25 cellular contexts compared by ENCODE assay signal in genomic region chr15:35540885-35541284, GRCh38. TPM values are rescaled to one million over a fixed set of nuclear protein-coding genes. Genes with fewer than 3 reads are reported as not detected.
A peak's percentile ranks its signal among the peaks of the same experiment; 100 is the strongest.
DNase-seq lines count a peak whose midpoint lies in the region; ATAC-seq and TF ChIP-seq lines count a peak whose summit lies in the region.
"Had no signal": no experiment of that assay in that cellular context is flagged by ENCODE, and none has a peak within 500 bp of the region (broad histone marks: within the 10 kb centered on the region; RNA-seq: fewer than 3 reads in every experiment).

No MANE protein-coding gene starts in this region.

- H3K4me2 ChIP-seq in SK-N-SH (peak overlapping the region; percentile 9; the same call in 1 of the 2 replicates), osteoblast (ENCODE audit: insufficient read depth, low read length) (peak overlapping the region; percentile 5), H9 (ENCODE audit: insufficient read depth, insufficient read length, low read length) (no peak overlapping the region)
- H3K4me2 ChIP-seq: BLaER1, GM23338 had no signal

- CTCF ChIA-PET in SK-N-SH (lab: Yijun Ruan, JAX), result interaction anchor here (1.2 kb wide), 1 partner anchor 210 kb away, joined by 3 read pairs; no protein-coding TSS in a partner anchor

- no peak overlapping the region for H3K4ac ChIP-seq in H9 (ENCODE audit: low read depth, low read length)

- H3F3A ChIP-seq in SK-N-SH (replicated peaks; ENCODE audit: insufficient read depth), result peaks cover 16% of the 10 kb centered on the region

- H3K9me3 ChIP-seq in SK-N-SH (no peaks in the 10 kb centered on the region), osteoblast (ENCODE audit: low read depth, low read length) (no peaks in the 10 kb centered on the region), H9 (ENCODE audit: control insufficient read depth, low read depth, low read length) (no peaks in the 10 kb centered on the region)
- H3K9me3 ChIP-seq: BLaER1, suprapubic skin had no signal

- H2BK120ac ChIP-seq in H9 (ENCODE audit: low read depth, low read length, poor library complexity, severe bottlenecking), result no peak overlapping the region

- H3K4me1 Mint-ChIP-seq in H9, result peaks cover 9% of the 10 kb centered on the region in 2 experiments

- H2BK12ac ChIP-seq in H9 (ENCODE audit: insufficient read length, low read depth, low read length), result no peak overlapping the region

- H3K4me3 ChIP-seq in SK-N-SH (ENCODE audit: low read depth in 2 of 2, low read length in 1 of 2) (no peak overlapping the region), osteoblast (ENCODE audit: insufficient read depth, low read length) (no peak overlapping the region)
- H3K4me3 ChIP-seq: BLaER1, GM23338, suprapubic skin had no signal

- peaks cover 14% of the 10 kb centered on the region; the same call in 1 of the 2 replicates for H3K79me2 ChIP-seq in SK-N-SH (ENCODE audit: insufficient read depth)
- H3K79me2 ChIP-seq in osteoblast (ENCODE audit: insufficient read depth, low read length), result peaks cover 7% of the 10 kb centered on the region
- no peaks in the 10 kb centered on the region for H3K79me2 ChIP-seq in H9 (ENCODE audit: insufficient read depth, low read length)

- H3K27me3 ChIP-seq in SK-N-SH (ENCODE audit: insufficient read depth), result no peaks in the 10 kb centered on the region
- H3K27me3 ChIP-seq in osteoblast (ENCODE audit: insufficient read depth, low read length), result no peaks in the 10 kb centered on the region
- no peaks in the 10 kb centered on the region for H3K27me3 ChIP-seq in H9 (ENCODE audit: insufficient read depth, low read length)
- H3K27me3 ChIP-seq: BLaER1, suprapubic skin had no signal

- H2AFZ ChIP-seq in SK-N-SH (ENCODE audit: low read depth) (no peak overlapping the region), osteoblast (ENCODE audit: low read length) (no peak overlapping the region), H9 (ENCODE audit: low read length) (no peak overlapping the region)
- H2AFZ ChIP-seq: GM23338 had no signal

- H4K20me1 ChIP-seq in SK-N-SH (ENCODE audit: insufficient read depth), result no peaks in the 10 kb centered on the region
- no peaks in the 10 kb centered on the region for H4K20me1 ChIP-seq in osteoblast (ENCODE audit: insufficient read depth, low read length)
- H4K20me1 ChIP-seq in H9 (ENCODE audit: control insufficient read depth, insufficient read depth, insufficient read length), result no peaks in the 10 kb centered on the region
- H4K20me1 ChIP-seq: BLaER1 had no signal

- no peak overlapping the region for H3K56ac ChIP-seq in H9 (ENCODE audit: insufficient read length, low read depth, low read length)

- peak in 1 of 2 experiments; percentile 50; a peak in 1 of 4 replicates for TF ChIP-seq EP300 in SK-N-SH (IDR thresholded peaks at IDR 0.05; ENCODE audit: borderline replicate concordance in 1 of 2, low read depth in 1 of 2, low read length in 1 of 2)

- no peak overlapping the region for H3K18ac ChIP-seq in H9 (ENCODE audit: insufficient read length, low read depth, low read length)

- peak overlapping the region in 1 of 3 experiments; percentile 8; a peak in 1 of 7 replicates for H3K27ac Mint-ChIP-seq in H9
- H3K27ac Mint-ChIP-seq: activated CD4-positive, alpha-beta memory T cell treated with anti-CD3 and anti-CD28 coated beads, Interleukin-2, amount 10 ng/mL, durations not matched to agents 7 days and 5 days; activated naive CD4-positive, alpha-beta T cell treated with anti-CD3 and anti-CD28 coated beads, Interleukin-2, amount 50 U/mL, for 72 hours; GM23338; nephron progenitor cell; T-helper 17 cell; WTC11 had no signal

- H3K23me2 ChIP-seq in H9 (ENCODE audit: insufficient read length, low read depth, low read length, poor library complexity, severe bottlenecking), result no peaks in the 10 kb centered on the region

- peaks cover 0 to 9% (median 3%) of the 10 kb centered on the region in 3 experiments; a peak in 5 of 7 replicates for H3K36me3 Mint-ChIP-seq in H9 (ENCODE audit: insufficient read depth in 1 of 3, low read depth in 3 of 3)
- H3K36me3 Mint-ChIP-seq: WTC11 had no signal

- H3K9ac ChIP-seq in SK-N-SH, result no peak overlapping the region
- no peak overlapping the region for H3K9ac ChIP-seq in H9 (ENCODE audit: extremely low read depth, insufficient read length, low read length)
- H3K9ac ChIP-seq: BLaER1 had no signal

- H3K4me3 Mint-ChIP-seq in H9, result no peak overlapping the region
- H3K4me3 Mint-ChIP-seq: activated CD4-positive, alpha-beta memory T cell treated with anti-CD3 and anti-CD28 coated beads, Interleukin-2, amount 10 ng/mL, durations not matched to agents 7 days and 5 days; GM23338; nephron progenitor cell; T-helper 17 cell; WTC11 had no signal

- H3K79me1 ChIP-seq in H9 (ENCODE audit: insufficient read depth, low read depth, low read length, poor library complexity, severe bottlenecking), result no peaks in the 10 kb centered on the region

- POLR2A ChIA-PET in SK-N-SH (lab: Yijun Ruan, JAX), result no interaction called here

- no peak for ATAC-seq in GM18498 (IDR thresholded peaks at IDR 0.05; ENCODE audit: unreplicated experiment)
- ATAC-seq: activated naive CD4-positive, alpha-beta T cell treated with anti-CD3 and anti-CD28 coated beads, Interleukin-2, amount 50 U/mL, for 72 hours; esophagus mucosa; GM23338; T-helper 17 cell; WTC11 had no signal

- TF ChIP-seq CTCF in SK-N-SH (IDR thresholded peaks at IDR 0.05) (no peak), osteoblast (IDR thresholded peaks at IDR 0.05; ENCODE audit: extremely low read depth, low read depth, low read length) (no peak), H9 (conservative IDR thresholded peaks at IDR 0.05) (no peak)

- H4K8ac ChIP-seq in H9 (replicated peaks; ENCODE audit: insufficient read length, low read depth, low read length), result no peak overlapping the region

- no peak overlapping the region for H3K14ac ChIP-seq in H9 (ENCODE audit: insufficient read depth, low read length)

- H3K9me2 ChIP-seq in SK-N-SH, result no peaks in the 10 kb centered on the region; the same call in 1 of the 2 replicates

- H3K23ac ChIP-seq in H9 (ENCODE audit: insufficient read length, low read depth, low read length), result no peak overlapping the region

- no peak overlapping the region for H2BK20ac ChIP-seq in H9 (ENCODE audit: low read depth, low read length, poor library complexity, severe bottlenecking)

- no peak overlapping the region for H2BK5ac ChIP-seq in H9 (ENCODE audit: insufficient read length, low read length)

- no peaks in the 10 kb centered on the region for H3K27me3 Mint-ChIP-seq in H9 (ENCODE audit: low read depth)
- H3K27me3 Mint-ChIP-seq: activated CD4-positive, alpha-beta memory T cell treated with anti-CD3 and anti-CD28 coated beads, Interleukin-2, amount 10 ng/mL, durations not matched to agents 7 days and 5 days; T-helper 17 cell had no signal

- no peaks in the 10 kb centered on the region for H3K9me3 Mint-ChIP-seq in H9
- H3K9me3 Mint-ChIP-seq: activated CD4-positive, alpha-beta memory T cell treated with anti-CD3 and anti-CD28 coated beads, Interleukin-2, amount 10 ng/mL, durations not matched to agents 7 days and 5 days; GM23338; nephron progenitor cell; WTC11 had no signal

- WGBS in SK-N-SH (ENCODE audit: low lambda C conversion rate), result 12% methylated on average over 1 of the region's 1 CpG
- WGBS in H9 (ENCODE audit: extremely low coverage, insufficient read length, low lambda C conversion rate), result no CpG with 5 or more reads among the region's 1 CpG

- H2BK15ac ChIP-seq in H9 (ENCODE audit: low read depth, low read length), result no peak overlapping the region

- peak; percentile 61 for DNase-seq in ELR (ENCODE audit: low read depth)
- no peak for DNase-seq in SK-N-SH
- DNase-seq in fibroblast of gingiva (ENCODE audit: low read depth), result peak; percentile 65
- peak; percentile 29 for DNase-seq in osteoblast (ENCODE audit: insufficient read length, low spot score, missing footprints)
- DNase-seq in GF-D8 (lab: John Stamatoyannopoulos, UW), result no peak
- DNase-seq in D341Med (ENCODE audit: low spot score), result no peak
- no peak for DNase-seq in H9
- DNase-seq: activated CD4-positive, alpha-beta memory T cell treated with anti-CD3 and anti-CD28 coated beads, Interleukin-2, amount 10 ng/mL, durations not matched to agents 7 days and 5 days; activated T-cell treated with anti-CD3 and anti-CD28 coated beads, Interleukin-2, amount 50 U/mL, for 48 hours; hypothalamus; kidney; NCI-H1105; NCI-H2107; NCI-H524 treated with DMSO at 0.1 percent for 48 hours; nephron progenitor cell; Right ventricle myocardium superior; T-helper 17 cell had no signal

- H3K4me1 ChIP-seq in SK-N-SH (ENCODE audit: control insufficient read depth in 1 of 2, insufficient read depth in 2 of 2, low read depth in 1 of 2, low read length in 1 of 2) (peaks cover 3 to 13% of the 10 kb centered on the region in 2 experiments; a peak in 3 of 4 replicates), osteoblast (ENCODE audit: insufficient read depth, low read length) (peaks cover 27% of the 10 kb centered on the region), H9 (ENCODE audit: insufficient read depth, low read length) (no peaks in the 10 kb centered on the region)

- H4K5ac ChIP-seq in H9 (ENCODE audit: insufficient read length, low read depth, low read length), result no peak overlapping the region

- H2AK5ac ChIP-seq in H9 (ENCODE audit: insufficient read length, low read length), result no peak overlapping the region

- H3K36me3 ChIP-seq in SK-N-SH (replicated peaks in 1 of 2; ENCODE audit: control insufficient read depth in 1 of 2, insufficient read depth in 2 of 2, low read length in 1 of 2) (peaks cover 9 to 19% of the 10 kb centered on the region in 2 experiments), osteoblast (ENCODE audit: insufficient read depth, low read length) (no peaks in the 10 kb centered on the region)
- H3K36me3 ChIP-seq: BLaER1 had no signal

- TF ChIP-seq RAD21 in SK-N-SH (IDR thresholded peaks at IDR 0.05; ENCODE audit: low read length), result no peak

- peak overlapping the region; percentile 54 to 67; a peak in 3 of 4 replicates for H3K27ac ChIP-seq in SK-N-SH (ENCODE audit: low read depth in 2 of 2, low read length in 1 of 2)
- peak overlapping the region; percentile 22 for H3K27ac ChIP-seq in osteoblast (ENCODE audit: low read depth, low read length)
- no peak overlapping the region for H3K27ac ChIP-seq in H9 (ENCODE audit: insufficient read length, low read depth, low read length)
- H3K27ac ChIP-seq: BLaER1, HL-60, suprapubic skin had no signal

- H4K91ac ChIP-seq in H9 (ENCODE audit: insufficient read length, low read depth, low read length), result no peak overlapping the region

- no peak overlapping the region for H3T11ph ChIP-seq in H9 (ENCODE audit: low read length)

RNA-seq across cellular contexts. Expression of gene DPH6, which starts 5.1 kb away (rescaled TPM):
- polyA plus RNA-seq in SK-N-SH (2012; rRNA removed), result 15.7 and 17.1 TPM in 2 replicates
- polyA plus RNA-seq in SK-N-SH (2012; cell fraction: cytosol; rRNA removed), result 14.9 and 15.3 TPM in 2 replicates
- 9.2 and 18.5 TPM in 2 replicates for polyA plus RNA-seq in SK-N-SH (2012; cell fraction: nucleus; rRNA removed)
- total RNA-seq in osteoblast, result 13.6 and 20.6 TPM in 2 replicates
- 34.3 and 42.0 TPM in 2 replicates for total RNA-seq in H9 (2021)

Comparison
In these comparisons a context has a peak if more than half of its experiments do, and no peak if none do; other contexts are left out.
1. DNase-seq: peak in ELR (single experiment), fibroblast of gingiva (single experiment) and osteoblast (single experiment); none in SK-N-SH (single experiment), GF-D8 (single experiment), D341Med (single experiment) and H9 (single experiment).